In the genomic region with DNA sequence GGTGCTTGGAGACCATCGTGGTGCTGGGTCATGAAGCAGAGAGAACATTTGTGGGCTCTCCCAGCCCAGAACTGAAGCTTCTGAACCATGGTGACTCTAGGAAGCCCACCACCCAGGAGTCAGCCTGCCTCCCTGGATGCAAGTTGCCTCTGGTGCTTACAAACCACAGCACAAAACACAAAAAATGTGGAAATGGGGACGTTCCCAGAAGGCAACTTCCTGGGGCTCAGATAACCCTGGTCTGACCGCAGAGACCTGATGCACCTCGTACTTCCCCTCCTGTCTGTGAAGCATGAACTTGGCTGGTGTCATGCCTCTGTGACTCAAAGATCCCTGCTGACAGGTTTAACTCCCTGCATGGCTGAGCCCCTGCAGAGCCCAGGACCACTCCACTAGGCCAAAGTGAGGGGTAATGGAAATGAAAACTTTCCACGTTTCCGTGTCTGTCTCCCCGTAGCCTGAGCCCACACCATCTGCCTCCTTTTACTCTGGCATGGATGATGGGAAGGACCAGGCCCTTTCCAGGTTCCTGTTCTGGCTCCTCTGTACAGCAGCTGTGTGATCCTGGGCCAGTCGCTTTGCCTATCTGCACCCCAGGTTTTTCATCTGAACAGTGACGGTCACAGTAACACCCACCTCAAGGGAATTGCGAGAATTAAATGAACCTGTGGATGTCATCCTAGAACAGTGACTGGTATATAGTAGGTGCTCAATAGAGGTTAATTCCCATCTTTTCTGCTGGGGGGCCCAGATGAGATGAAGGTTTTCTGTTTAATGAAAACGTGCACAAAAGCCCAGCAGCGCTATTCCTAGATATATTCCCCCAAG, we compare ENCODE assay signal across 8 cellular contexts. TPM values are rescaled to one million over a fixed set of nuclear protein-coding genes. Genes with fewer than 3 reads are reported as not detected.
DNase-seq lines count a peak whose midpoint lies in the region; ATAC-seq and TF ChIP-seq lines count a peak whose summit lies in the region.

No MANE protein-coding gene starts in this region.

- CTCF ChIA-PET in CD4-positive, alpha-beta T cell (lab: Charles Lee) = interaction anchor here (1.3 to 1.4 kb wide), 2 partner anchors 20 to 30 kb away, joined by 4 to 5 read pairs; no protein-coding TSS in a partner anchor

- H3K36me3 Mint-ChIP-seq in CD4-positive, alpha-beta T cell (ENCODE audit: low read depth) = peaks cover 28% of the 10 kb centered on the region
- peaks cover 8% of the 10 kb centered on the region for H3K36me3 Mint-ChIP-seq in IgD-negative memory B cell
- H3K36me3 Mint-ChIP-seq in activated T-cell treated with anti-CD3 and anti-CD28 coated beads, Interleukin-2, amount 50 U/mL, for 72 hours (ENCODE audit: insufficient read depth in 2 of 2) = peaks cover 0 to 8% of the 10 kb centered on the region in 2 donors
- peaks cover 43% of the 10 kb centered on the region for H3K36me3 Mint-ChIP-seq in stimulated activated naive CD8-positive, alpha-beta T cell treated with anti-CD3 and anti-CD28 coated beads, Interleukin-15, Interleukin-2, amounts not matched to agents 100 ng/mL and 50 ng/mL, for 24 hours (ENCODE audit: low read depth)

- DNase-seq in CD4-positive, alpha-beta T cell = peak in 4 of 10 experiments; percentile 21 to 44 (median 35)
- peak; percentile 70 to 71 for DNase-seq in activated T-cell treated with anti-CD3 and anti-CD28 coated beads, Interleukin-2, amount 50 U/mL, for 72 hours
- DNase-seq in NCI-H774 (lab: John Stamatoyannopoulos, UW) (no peak), HUDEP-2 (lab: John Stamatoyannopoulos, UW; ENCODE audit: unreplicated experiment in 76 of 76) (no peak), NCI-H2196 (lab: John Stamatoyannopoulos, UW; ENCODE audit: unreplicated experiment) (no peak)

- peak; percentile 81 for ATAC-seq in CD4-positive, alpha-beta T cell (ENCODE audit: poor library complexity)
- ATAC-seq in GM21390 (IDR thresholded peaks at IDR 0.05; ENCODE audit: unreplicated experiment) = peak; percentile 65
- peak; percentile 87 to 93 for ATAC-seq in activated T-cell treated with anti-CD3 and anti-CD28 coated beads, Interleukin-2, amount 50 U/mL, for 72 hours (replicated peaks in 1 of 2)

- H3K4me3 Mint-ChIP-seq in CD4-positive, alpha-beta T cell = peak overlapping the region; percentile 43
- H3K4me3 Mint-ChIP-seq in IgD-negative memory B cell = peak overlapping the region; percentile 64 to 91 (median 73)
- H3K4me3 Mint-ChIP-seq in activated T-cell treated with anti-CD3 and anti-CD28 coated beads, Interleukin-2, amount 50 U/mL, for 72 hours = peak overlapping the region; percentile 68 to 74
- H3K4me3 Mint-ChIP-seq in stimulated activated naive CD8-positive, alpha-beta T cell treated with anti-CD3 and anti-CD28 coated beads, Interleukin-15, Interleukin-2, amounts not matched to agents 100 ng/mL and 50 ng/mL, for 24 hours = peak overlapping the region; percentile 51

- POLR2A ChIA-PET in CD4-positive, alpha-beta T cell (lab: Charles Lee) = interaction anchor here (1.2 kb wide), 1 partner anchor 58 kb away, joined by 3 read pairs; a partner anchor contains a TSS

- H3K27me3 Mint-ChIP-seq in CD4-positive, alpha-beta T cell = no peaks in the 10 kb centered on the region
- H3K27me3 Mint-ChIP-seq in IgD-negative memory B cell = no peaks in the 10 kb centered on the region
- H3K27me3 Mint-ChIP-seq in activated T-cell treated with anti-CD3 and anti-CD28 coated beads, Interleukin-2, amount 50 U/mL, for 72 hours (ENCODE audit: low read depth) = no peaks in the 10 kb centered on the region
- no peaks in the 10 kb centered on the region for H3K27me3 Mint-ChIP-seq in stimulated activated naive CD8-positive, alpha-beta T cell treated with anti-CD3 and anti-CD28 coated beads, Interleukin-15, Interleukin-2, amounts not matched to agents 100 ng/mL and 50 ng/mL, for 24 hours

- no peak for TF ChIP-seq CTCF in CD4-positive, alpha-beta T cell (IDR thresholded peaks at IDR 0.05)

- no peaks in the 10 kb centered on the region for H3K27me3 ChIP-seq in CD4-positive, alpha-beta T cell (ENCODE audit: control insufficient read depth, insufficient read depth, low read length)

- H3K4me1 Mint-ChIP-seq in CD4-positive, alpha-beta T cell (ENCODE audit: low read depth) = peaks cover 55% of the 10 kb centered on the region
- peaks cover 59 to 68% (median 66%) of the 10 kb centered on the region in 3 donors for H3K4me1 Mint-ChIP-seq in IgD-negative memory B cell
- H3K4me1 Mint-ChIP-seq in activated T-cell treated with anti-CD3 and anti-CD28 coated beads, Interleukin-2, amount 50 U/mL, for 72 hours (ENCODE audit: low read depth) = peaks cover 75% of the 10 kb centered on the region
- H3K4me1 Mint-ChIP-seq in stimulated activated naive CD8-positive, alpha-beta T cell treated with anti-CD3 and anti-CD28 coated beads, Interleukin-15, Interleukin-2, amounts not matched to agents 100 ng/mL and 50 ng/mL, for 24 hours (ENCODE audit: low read depth) = peaks cover 84% of the 10 kb centered on the region

- H3K9me3 Mint-ChIP-seq in CD4-positive, alpha-beta T cell = no peaks in the 10 kb centered on the region
- no peaks in the 10 kb centered on the region for H3K9me3 Mint-ChIP-seq in IgD-negative memory B cell
- no peaks in the 10 kb centered on the region for H3K9me3 Mint-ChIP-seq in activated T-cell treated with anti-CD3 and anti-CD28 coated beads, Interleukin-2, amount 50 U/mL, for 72 hours
- no peaks in the 10 kb centered on the region for H3K9me3 Mint-ChIP-seq in stimulated activated naive CD8-positive, alpha-beta T cell treated with anti-CD3 and anti-CD28 coated beads, Interleukin-15, Interleukin-2, amounts not matched to agents 100 ng/mL and 50 ng/mL, for 24 hours

- no peaks in the 10 kb centered on the region for H3K9me3 ChIP-seq in CD4-positive, alpha-beta T cell (ENCODE audit: control insufficient read depth, low read length)

- intact Hi-C loops in CD4-positive, alpha-beta T cell (cut with DNase I, micrococcal nuclease) = loop anchor here in 1 of 2 experiments (2.0 kb wide), 1 partner anchor 20 kb away; no protein-coding TSS in a partner anchor

- H3K27ac Mint-ChIP-seq in CD4-positive, alpha-beta T cell = peak overlapping the region; percentile 81
- H3K27ac Mint-ChIP-seq in IgD-negative memory B cell = peak overlapping the region; percentile 85 to 99 (median 96)
- peak overlapping the region; percentile 91 for H3K27ac Mint-ChIP-seq in activated T-cell treated with anti-CD3 and anti-CD28 coated beads, Interleukin-2, amount 50 U/mL, for 72 hours
- peak overlapping the region; percentile 90 for H3K27ac Mint-ChIP-seq in stimulated activated naive CD8-positive, alpha-beta T cell treated with anti-CD3 and anti-CD28 coated beads, Interleukin-15, Interleukin-2, amounts not matched to agents 100 ng/mL and 50 ng/mL, for 24 hours

- H3K27ac ChIP-seq in CD4-positive, alpha-beta T cell (ENCODE audit: low read depth, low read length) = peak overlapping the region; percentile 34

RNA-seq across cellular contexts. Expression of a gene that starts 57.7 kb away (rescaled TPM):
- 10 to 100 TPM; 87.6 to 91.1 TPM for total RNA-seq in CD4-positive, alpha-beta T cell
- polyA plus RNA-seq in IgD-negative memory B cell = 68.0 TPM
- total RNA-seq in activated T-cell treated with anti-CD3 and anti-CD28 coated beads, Interleukin-2, amount 50 U/mL, for 72 hours = 100 to 1,000 TPM; 143 to 184 TPM

Comparison
In these comparisons a context has a peak if more than half of its experiments do, and no peak if none do; other contexts are left out.
1. DNase-seq: peak in activated T-cell treated with anti-CD3 and anti-CD28 coated beads, Interleukin-2, amount 50 U/mL, for 72 hours (2 of 2); none in NCI-H774 (single experiment), HUDEP-2 (0 of 76) and NCI-H2196 (single experiment).
2. Peak in every context shown above with its lines, with median percentiles within 50 percentile points of each other: ATAC-seq, H3K27ac Mint-ChIP-seq and H3K4me3 Mint-ChIP-seq.